In the genomic region with DNA sequence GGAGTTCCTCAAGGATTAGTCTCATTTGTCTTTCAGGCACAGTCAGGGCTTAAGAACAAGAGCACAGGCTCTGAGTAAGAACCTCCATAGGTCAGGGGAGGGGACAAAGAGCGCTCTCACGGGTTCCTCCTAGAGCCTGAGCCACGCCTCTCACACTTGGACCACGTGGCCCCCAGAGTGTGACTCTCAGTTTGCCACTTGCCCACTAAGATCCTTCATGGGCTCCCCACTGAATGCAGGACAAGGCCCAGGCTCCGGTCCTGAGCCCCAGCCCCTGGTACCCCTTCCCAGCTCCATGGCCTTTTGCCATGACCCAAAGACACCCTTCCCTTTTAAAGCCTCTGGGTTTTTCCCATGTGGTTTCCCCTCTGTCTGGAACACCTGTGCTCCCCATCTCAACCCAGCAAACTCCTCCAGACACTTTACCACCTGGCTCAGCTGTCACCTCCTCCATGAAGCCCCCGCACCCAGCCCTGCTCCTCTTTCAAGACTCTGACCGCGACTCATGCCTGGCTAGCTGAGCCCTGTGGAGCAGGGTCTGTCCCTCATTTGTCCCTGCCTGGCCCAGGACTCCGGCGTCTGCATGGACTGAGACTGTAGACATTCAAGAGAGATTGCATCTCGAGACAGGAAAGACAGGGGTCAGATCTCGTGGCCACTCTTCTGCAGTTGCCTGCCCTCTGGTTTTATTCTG, we compare ENCODE assay signal across 8 cellular contexts. TPM values are rescaled to one million over a fixed set of nuclear protein-coding genes. Genes with fewer than 3 reads are reported as not detected.
A peak's percentile ranks its signal among the peaks of the same experiment; 100 is the strongest.
DNase-seq lines count a peak whose midpoint lies in the region; ATAC-seq lines count a peak whose summit lies in the region.

No MANE protein-coding gene starts in this region.

- peak; percentile 86 for ATAC-seq in GM19438 (IDR thresholded peaks at IDR 0.05; ENCODE audit: low read depth, unreplicated experiment)
- peak; percentile 86 for ATAC-seq in HG03280 (IDR thresholded peaks at IDR 0.05; ENCODE audit: unreplicated experiment)

- DNase-seq in ELF-1 (ENCODE audit: low read depth, low spot score), result peak; percentile 30
- DNase-seq in activated T-cell treated with anti-CD3 and anti-CD28 coated beads for 48 hours (ENCODE audit: low read depth), result peak; percentile 31
- peak; percentile 28 to 31 for DNase-seq in stimulated activated CD8-positive, alpha-beta memory T cell treated with anti-CD3 and anti-CD28 coated beads, Interleukin-2, amount 100 ng/mL, for 1 hour (ENCODE audit: low read depth in 2 of 2)
- DNase-seq in ureter (ENCODE audit: low spot score), result no peak
- no peak for DNase-seq in NCI-H524 treated with DMSO at 0.1 percent for 48 hours (lab: John Stamatoyannopoulos, UW)
- DNase-seq in NCI-H2196 treated with DMSO at 0.1 percent for 48 hours (lab: John Stamatoyannopoulos, UW; ENCODE audit: unreplicated experiment), result no peak

RNA-seq across cellular contexts. Expression of a gene that starts 32.7 kb away (rescaled TPM):
- total RNA-seq in ureter, result 55.2 TPM

Comparison
In these comparisons a context has a peak if more than half of its experiments do, and no peak if none do; other contexts are left out.
1. DNase-seq: peak in ELF-1 (single experiment), activated T-cell treated with anti-CD3 and anti-CD28 coated beads for 48 hours (single experiment) and stimulated activated CD8-positive, alpha-beta memory T cell treated with anti-CD3 and anti-CD28 coated beads, Interleukin-2, amount 100 ng/mL, for 1 hour (2 of 2); none in ureter (single experiment), NCI-H524 treated with DMSO at 0.1 percent for 48 hours (single experiment) and NCI-H2196 treated with DMSO at 0.1 percent for 48 hours (single experiment).